Comparison of ENCODE assay signal across 23 cellular contexts in the genomic region with DNA sequence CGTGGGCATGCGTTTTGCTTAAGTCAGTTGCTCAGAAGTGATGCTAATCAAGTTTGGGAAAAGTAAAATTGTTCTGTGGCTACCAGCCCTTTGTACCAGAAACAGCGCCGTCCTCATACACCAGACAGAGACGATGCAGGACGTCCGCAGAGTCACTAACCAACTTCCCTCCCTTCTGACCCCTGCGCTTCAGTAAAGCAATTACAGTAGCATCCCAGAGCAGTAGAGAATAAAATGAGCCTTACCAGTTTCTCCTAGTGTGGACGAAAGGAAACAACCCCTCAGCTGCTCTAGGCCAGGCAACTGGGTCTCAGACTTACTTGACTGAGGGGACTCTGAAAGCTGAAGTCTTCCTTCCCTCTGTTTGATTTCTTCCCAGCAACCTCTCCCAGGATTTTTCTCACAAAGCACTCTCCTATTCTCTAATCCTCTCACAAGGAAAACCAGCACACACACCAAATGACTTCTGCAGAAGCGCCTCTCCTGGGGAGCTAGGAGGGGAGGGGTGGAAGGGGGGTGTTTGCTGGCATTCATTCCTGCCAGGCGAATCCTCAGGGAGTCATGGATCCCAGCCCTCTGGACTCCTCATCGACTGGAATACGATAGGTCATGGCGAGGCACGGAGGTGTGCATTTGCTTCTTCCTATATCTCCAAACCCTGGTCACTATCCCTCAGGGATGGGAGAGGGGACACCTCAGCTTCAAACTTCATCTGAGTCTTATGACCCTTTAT. TPM values are rescaled to one million over a fixed set of nuclear protein-coding genes. Genes with fewer than 3 reads are reported as not detected.
A peak's percentile ranks its signal among the peaks of the same experiment; 100 is the strongest.
DNase-seq lines count a peak whose midpoint lies in the region; ATAC-seq lines count a peak whose summit lies in the region.
"Had no signal": no experiment of that assay in that cellular context is flagged by ENCODE, and none has a peak within 500 bp of the region (broad histone marks: within the 10 kb centered on the region; RNA-seq: fewer than 3 reads in every experiment).

No MANE protein-coding gene starts in this region.

- DNase-seq in right cardiac atrium (no peak), left ventricle myocardium superior (no peak), cerebellar cortex (ENCODE audit: low spot score) (peak; percentile 49), medulla oblongata (ENCODE audit: extremely low spot score) (peak; percentile 9), NCI-H2227 treated with DMSO at 0.1 percent for 48 hours (lab: John Stamatoyannopoulos, UW) (no peak), T-helper 2 cell (no peak)
- DNase-seq in activated naive CD4-positive, alpha-beta T cell treated with anti-CD3 and anti-CD28 coated beads, Interleukin-2, amount 50 U/mL, for 16 hours = no peak
- DNase-seq: activated CD4-positive, alpha-beta memory T cell treated with anti-CD3 and anti-CD28 coated beads, Interleukin-2, amount 10 ng/mL, durations not matched to agents 7 days and 5 days; activated CD4-positive, CD25-positive, alpha-beta regulatory T cell; activated naive CD4-positive, alpha-beta T cell treated with Interleukin-2 at 50 U/mL for 16 hours; activated T-cell treated with anti-CD3 and anti-CD28 coated beads, Interleukin-2, amount 50 U/mL, for 1 hour; Calu3; effector memory CD8-positive, alpha-beta T cell; EL; esophagus squamous epithelium; NCI-H1694; NCI-H510A; right lobe of liver; T1000 had no signal

- WGBS in right cardiac atrium = 21% methylated on average over 15 of the region's 15 CpGs

- H3K27ac ChIP-seq in right cardiac atrium (ENCODE audit: low read length) = no peak overlapping the region
- H3K27ac ChIP-seq: BLaER1 treated with 17β-estradiol and CSF1 and Interleukin-3, amounts not matched to agents 10 nM and 100 nM; esophagus squamous epithelium; gastroesophageal sphincter; right lobe of liver; suprapubic skin had no signal

- peaks cover 1% of the 10 kb centered on the region for H3K4me1 ChIP-seq in right cardiac atrium (ENCODE audit: control insufficient read depth, insufficient read depth, low read length)
- H3K4me1 ChIP-seq: BLaER1 treated with 17β-estradiol and CSF1 and Interleukin-3, amounts not matched to agents 10 nM and 100 nM; esophagus squamous epithelium; gastroesophageal sphincter; right lobe of liver; suprapubic skin had no signal

- H3K9me3 ChIP-seq in right cardiac atrium (ENCODE audit: control insufficient read depth, low read length) = no peaks in the 10 kb centered on the region
- H3K9me3 ChIP-seq: esophagus squamous epithelium, gastroesophageal sphincter, suprapubic skin had no signal

- H3K27me3 ChIP-seq in right cardiac atrium (ENCODE audit: control insufficient read depth, insufficient read depth) = no peaks in the 10 kb centered on the region
- H3K27me3 ChIP-seq: esophagus squamous epithelium, gastroesophageal sphincter, suprapubic skin had no signal

- intact Hi-C loops in right cardiac atrium (cut with DNase I) (no loop called here), left ventricle myocardium superior (cut with micrococcal nuclease) (no loop called here)

- peak overlapping the region; percentile 38 for H3K4me3 ChIP-seq in right cardiac atrium (ENCODE audit: low read length)
- H3K4me3 ChIP-seq: BLaER1 treated with 17β-estradiol and CSF1 and Interleukin-3, amounts not matched to agents 10 nM and 100 nM; esophagus squamous epithelium; gastroesophageal sphincter; right lobe of liver; suprapubic skin had no signal

- no peak for ATAC-seq in right cardiac atrium
- no peak for ATAC-seq in left ventricle myocardium superior
- ATAC-seq in HG03439 (IDR thresholded peaks at IDR 0.05; ENCODE audit: unreplicated experiment) = no peak
- ATAC-seq: effector memory CD8-positive, alpha-beta T cell; right lobe of liver had no signal

RNA-seq across cellular contexts. Expression of a gene that starts 56.0 kb away (rescaled TPM):
- total RNA-seq in right cardiac atrium = 10 to 100 TPM; 20.1 to 39.9 (median 23.1) TPM
- 4.1 TPM for polyA plus RNA-seq in right cardiac atrium
- total RNA-seq in left ventricle myocardium superior = 5.9 TPM

Comparison
In these comparisons a context has a peak if more than half of its experiments do, and no peak if none do; other contexts are left out.
1. DNase-seq: peak in cerebellar cortex (single experiment) and medulla oblongata (single experiment); none in right cardiac atrium (0 of 3), left ventricle myocardium superior (single experiment), NCI-H2227 treated with DMSO at 0.1 percent for 48 hours (single experiment), activated naive CD4-positive, alpha-beta T cell treated with anti-CD3 and anti-CD28 coated beads, Interleukin-2, amount 50 U/mL, for 16 hours (single experiment) and T-helper 2 cell (0 of 5).